In genomic region chr2:193348055-193348454, GRCh38 we compare ENCODE assay signal across 10 cellular contexts.
DNase-seq lines count a peak whose midpoint lies in the region; ATAC-seq, FAIRE-seq and TF ChIP-seq lines count a peak whose summit lies in the region.
"Had no signal": no experiment of that assay in that cellular context is flagged by ENCODE, and none has a peak within 500 bp of the region (broad histone marks: within the 10 kb centered on the region; RNA-seq: fewer than 3 reads in every experiment).

No MANE protein-coding gene starts in this region.

- H3K36me3 ChIP-seq in breast epithelium (no peaks in the 10 kb centered on the region), HepG2 (replicated peaks in 1 of 2; ENCODE audit: control insufficient read depth in 1 of 2, insufficient read depth in 2 of 2, low read length in 2 of 2) (no peaks in the 10 kb centered on the region), thymus (ENCODE audit: control insufficient read depth, insufficient read depth) (no peaks in the 10 kb centered on the region)

- peaks cover 7% of the 10 kb centered on the region for H3K4me1 Mint-ChIP-seq in MCF 10A (ENCODE audit: insufficient read depth, unreplicated experiment)
- peaks cover 10% of the 10 kb centered on the region for H3K4me1 Mint-ChIP-seq in activated CD8-positive, alpha-beta T cell treated with anti-CD3 and anti-CD28 coated beads for 36 hours (ENCODE audit: low read depth)

- no peaks in the 10 kb centered on the region for H3K4me1 ChIP-seq in breast epithelium
- peaks cover 7% of the 10 kb centered on the region for H3K4me1 ChIP-seq in HepG2 (ENCODE audit: insufficient read depth, low read length)
- H3K4me1 ChIP-seq in thymus (ENCODE audit: control insufficient read depth, insufficient read depth, low read length) = no peaks in the 10 kb centered on the region

- no peaks in the 10 kb centered on the region for H3K27me3 Mint-ChIP-seq in MCF 10A (ENCODE audit: insufficient read depth, unreplicated experiment)
- H3K27me3 Mint-ChIP-seq in activated CD8-positive, alpha-beta T cell treated with anti-CD3 and anti-CD28 coated beads for 36 hours = no peaks in the 10 kb centered on the region

- no peak overlapping the region for H3K4me3 Mint-ChIP-seq in MCF 10A (ENCODE audit: unreplicated experiment)
- peak overlapping the region; percentile 35 for H3K4me3 Mint-ChIP-seq in activated CD8-positive, alpha-beta T cell treated with anti-CD3 and anti-CD28 coated beads for 36 hours

- no peak for TF ChIP-seq EP300 in HepG2 (IDR thresholded peaks at IDR 0.05; ENCODE audit: low read depth in 2 of 2, low read length in 2 of 2)
- TF ChIP-seq EP300 in HepG2 (CRISPR knock-in tag; IDR thresholded peaks at IDR 0.05; ENCODE audit: borderline replicate concordance) = no peak

- H2AFZ ChIP-seq in HepG2 (ENCODE audit: low read length) = peak overlapping the region; percentile 97

- TF ChIP-seq POLR2A in breast epithelium (IDR thresholded peaks at IDR 0.05) (no peak), HepG2 (IDR thresholded peaks at IDR 0.05; ENCODE audit: insufficient read depth in 1 of 2, low read depth in 2 of 2, low read length in 2 of 2) (no peak)

- POLR2A ChIA-PET in MCF 10A (lab: Yijun Ruan, JAX) (interaction anchor here (0.6 to 0.7 kb wide), 2 partner anchors 143 to 204 kb away, joined by 3 read pairs; no protein-coding TSS in a partner anchor), HepG2 (lab: Yijun Ruan, JAX) (interaction anchor here (1.1 kb wide), 1 partner anchor 80 kb away, joined by 3 read pairs; no protein-coding TSS in a partner anchor)
- POLR2A ChIA-PET in activated CD8-positive, alpha-beta T cell treated with anti-CD3 and anti-CD28 coated beads for 36 hours (lab: Charles Lee) = no interaction called here

- FAIRE-seq in HepG2 (lab: Jason Lieb, UNC) = no peak
- FAIRE-seq: endometrium, islet of Langerhans had no signal

- TF ChIP-seq CTCF in breast epithelium (IDR thresholded peaks at IDR 0.05) (no peak), MCF 10A (IDR thresholded peaks at IDR 0.05; ENCODE audit: unreplicated experiment) (no peak), HepG2 (CRISPR knock-in tag; IDR thresholded peaks at IDR 0.05) (no peak)
- no peak for TF ChIP-seq CTCF in activated CD8-positive, alpha-beta T cell treated with anti-CD3 and anti-CD28 coated beads for 36 hours (IDR thresholded peaks at IDR 0.05)

- H3K79me2 ChIP-seq in HepG2 (ENCODE audit: insufficient read depth, low read length) = no peaks in the 10 kb centered on the region

- H3K4me2 ChIP-seq in HepG2 (ENCODE audit: low read depth, low read length) = peak overlapping the region; percentile 79

- peak overlapping the region; percentile 27; the same call in 1 of the 2 replicates for H3K9ac ChIP-seq in HepG2 (ENCODE audit: insufficient read depth, low read depth, low read length)

- CTCF ChIA-PET in MCF 10A (lab: Yijun Ruan, JAX) = no interaction called here
- CTCF ChIA-PET in activated CD8-positive, alpha-beta T cell treated with anti-CD3 and anti-CD28 coated beads for 36 hours (lab: Charles Lee) = no interaction called here
- CTCF ChIA-PET in HepG2 (lab: Yijun Ruan, JAX; ENCODE audit: low intra/inter-chr PET ratio, low total read pairs) = no interaction called here

- H3K9me3 ChIP-seq in breast epithelium (no peaks in the 10 kb centered on the region), HepG2 (ENCODE audit: low read length) (no peaks in the 10 kb centered on the region), thymus (ENCODE audit: control insufficient read depth) (no peaks in the 10 kb centered on the region)

- no peaks in the 10 kb centered on the region for H3K9me3 Mint-ChIP-seq in MCF 10A (ENCODE audit: unreplicated experiment)
- no peaks in the 10 kb centered on the region for H3K9me3 Mint-ChIP-seq in activated CD8-positive, alpha-beta T cell treated with anti-CD3 and anti-CD28 coated beads for 36 hours

- H3K27ac Mint-ChIP-seq in MCF 10A (ENCODE audit: low read depth, unreplicated experiment) = no peak overlapping the region
- H3K27ac Mint-ChIP-seq in activated CD8-positive, alpha-beta T cell treated with anti-CD3 and anti-CD28 coated beads for 36 hours = no peak overlapping the region

- no peaks in the 10 kb centered on the region for H4K20me1 ChIP-seq in HepG2 (ENCODE audit: insufficient read depth, low read length)

- H3K27ac ChIP-seq in breast epithelium (no peak overlapping the region), HepG2 (ENCODE audit: extremely low read length, insufficient read depth, low read length) (no peak overlapping the region), thymus (ENCODE audit: low read depth) (no peak overlapping the region)

- in situ Hi-C loops in HepG2 (cut with HindIII; ENCODE audit: extremely low pct_ligation_motif_present, low pct_unique_long_range_greater_than_20kb) = no loop called here

- DNase-seq in breast epithelium (ENCODE audit: low spot score in 2 of 2) = no peak
- DNase-seq in MCF 10A (ENCODE audit: unreplicated experiment) = no peak
- DNase-seq in activated CD8-positive, alpha-beta T cell treated with anti-CD3 and anti-CD28 coated beads for 36 hours = no peak
- DNase-seq in HepG2 (ENCODE audit: low spot score) = no peak
- no peak for DNase-seq in NCI-H1048 (lab: John Stamatoyannopoulos, UW)
- DNase-seq in putamen (ENCODE audit: low spot score) = no peak

- H3K27me3 ChIP-seq in breast epithelium (no peaks in the 10 kb centered on the region), HepG2 (ENCODE audit: control insufficient read depth in 1 of 2, insufficient read depth in 2 of 2, low read length in 2 of 2) (no peaks in the 10 kb centered on the region), thymus (ENCODE audit: control insufficient read depth, insufficient read depth) (no peaks in the 10 kb centered on the region)

- intact Hi-C loops in breast epithelium (cut with DNase I; ENCODE audit: low total_unique reads) (no loop called here), MCF 10A (cut with micrococcal nuclease) (no loop called here), HepG2 (cut with micrococcal nuclease; ENCODE audit: unreplicated experiment) (loop anchor here (5.0 kb wide), 1 partner anchor 234 kb away; no protein-coding TSS in a partner anchor)
- intact Hi-C loops in activated CD8-positive, alpha-beta T cell treated with anti-CD3 and anti-CD28 coated beads for 36 hours (cut with micrococcal nuclease) = no loop called here

- ATAC-seq in activated CD8-positive, alpha-beta T cell treated with anti-CD3 and anti-CD28 coated beads for 36 hours = no peak
- ATAC-seq in HepG2 (no peak), HG03439 (IDR thresholded peaks at IDR 0.05; ENCODE audit: unreplicated experiment) (no peak)

- peak overlapping the region; percentile 26 to 63 (median 39) for H3K4me3 ChIP-seq in breast epithelium
- peak overlapping the region; percentile 43 to 60 (median 56); a peak in 4 of 6 replicates for H3K4me3 ChIP-seq in HepG2 (replicated peaks in 1 of 3; ENCODE audit: insufficient read depth in 1 of 3, low read depth in 2 of 3, low read length in 3 of 3)
- H3K4me3 ChIP-seq in thymus (ENCODE audit: low read length) = peak overlapping the region; percentile 48

- TF ChIP-seq RAD21 in HepG2 (CRISPR knock-in tag; IDR thresholded peaks at IDR 0.05) = no peak

- H3K36me3 Mint-ChIP-seq in MCF 10A (ENCODE audit: insufficient read depth, unreplicated experiment) = no peaks in the 10 kb centered on the region
- no peaks in the 10 kb centered on the region for H3K36me3 Mint-ChIP-seq in activated CD8-positive, alpha-beta T cell treated with anti-CD3 and anti-CD28 coated beads for 36 hours (ENCODE audit: low read depth)

- WGBS in HepG2 (ENCODE audit: low lambda C conversion rate) = 44% methylated on average over 2 of the region's 2 CpGs
- WGBS in thymus = 81% methylated on average over 2 of the region's 2 CpGs

- BruUV-seq in MCF 10A (replicated peaks; lab: Mats Ljungman, UMichigan) = no TSS peak
- no TSS peak for BruUV-seq in HepG2 (replicated peaks; lab: Mats Ljungman, UMichigan)

TF ChIP-seq in HepG2, 621 proteins besides CTCF, POLR2A, EP300 and RAD21 (continues in another document):
- TF ChIP-seq GTF3A (CRISPR knock-in tag; conservative IDR thresholded peaks at IDR 0.05) = no peak
- no peak for TF ChIP-seq MAX (IDR thresholded peaks at IDR 0.05)
- no peak for TF ChIP-seq JARID2 (CRISPR knock-in tag; IDR thresholded peaks at IDR 0.05; ENCODE audit: insufficient replicate concordance)
- no peak for TF ChIP-seq ZBTB44 (CRISPR knock-in tag; IDR thresholded peaks at IDR 0.05)
- TF ChIP-seq TFDP2 (CRISPR knock-in tag; IDR thresholded peaks at IDR 0.05) = no peak
- TF ChIP-seq ARNT (IDR thresholded peaks at IDR 0.05) = no peak
- no peak for TF ChIP-seq PAF1 (CRISPR knock-in tag; IDR thresholded peaks at IDR 0.05)
- TF ChIP-seq ZNF331 (CRISPR knock-in tag; IDR thresholded peaks at IDR 0.05) = no peak
- no peak for TF ChIP-seq NFRKB (IDR thresholded peaks at IDR 0.05)
- no peak for TF ChIP-seq SRSF1 (optimal IDR thresholded peaks at IDR 0.05; ENCODE audit: low read depth, low read length)
- TF ChIP-seq ZNF160 (CRISPR knock-in tag; IDR thresholded peaks at IDR 0.05) = no peak
- no peak for TF ChIP-seq ZNF678 (CRISPR knock-in tag; IDR thresholded peaks at IDR 0.05)
- TF ChIP-seq CHCHD3 (CRISPR knock-in tag; IDR thresholded peaks at IDR 0.05) = no peak
- TF ChIP-seq ZFP1 (CRISPR knock-in tag; IDR thresholded peaks at IDR 0.05) = no peak
